18 cellular contexts compared by ENCODE assay signal in the genomic region with DNA sequence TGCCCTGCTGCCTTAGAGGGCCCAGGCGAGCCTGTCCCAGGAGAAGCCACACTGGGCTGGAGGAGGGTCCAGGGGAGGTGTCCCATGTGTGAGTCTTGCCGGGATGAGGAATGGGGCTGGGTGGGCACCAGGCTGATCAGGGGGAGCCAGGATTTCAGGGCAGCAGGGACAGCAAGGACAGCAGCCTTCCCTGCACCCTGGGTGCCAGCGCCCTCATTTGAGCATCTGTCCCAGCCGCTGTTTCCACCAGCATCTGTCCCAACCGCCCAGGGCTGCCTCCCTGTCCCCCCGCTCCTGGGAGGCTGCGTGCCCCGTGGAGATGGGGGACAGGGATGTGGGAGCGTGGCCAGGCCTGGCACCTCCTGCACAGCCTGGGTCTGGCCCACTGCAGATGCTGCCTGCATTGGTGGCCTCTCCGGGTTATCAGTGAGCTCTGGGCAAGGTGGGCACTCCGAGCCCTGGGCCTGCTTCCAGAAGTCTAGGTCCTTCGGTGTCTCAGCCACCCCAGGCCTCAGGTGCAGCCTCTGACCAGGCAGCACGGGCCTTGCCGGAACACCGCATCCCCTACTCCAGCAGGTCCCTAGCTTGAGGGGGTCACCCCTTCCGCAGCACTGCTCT.
DNase-seq lines count a peak whose midpoint lies in the region; ATAC-seq and TF ChIP-seq lines count a peak whose summit lies in the region.
"Had no signal": no experiment of that assay in that cellular context is flagged by ENCODE, and none has a peak within 500 bp of the region (broad histone marks: within the 10 kb centered on the region; RNA-seq: fewer than 3 reads in every experiment).

No MANE protein-coding gene starts in this region.

- H3K9ac ChIP-seq in neuronal stem cell (ENCODE audit: low read depth, low read length, poor library complexity): peak overlapping the region; percentile 44

- no peak overlapping the region for H2AFZ ChIP-seq in neuronal stem cell (ENCODE audit: low read length)

- H2BK5ac ChIP-seq in neuronal stem cell (ENCODE audit: low read length): peak overlapping the region; percentile 39

- no peak overlapping the region for H3K4ac ChIP-seq in neuronal stem cell (ENCODE audit: low read length)

- peak overlapping the region; percentile 71 for H3K23ac ChIP-seq in neuronal stem cell (ENCODE audit: low read depth, low read length, poor library complexity)

- no peak overlapping the region for H2BK120ac ChIP-seq in neuronal stem cell (ENCODE audit: low read depth, low read length)

- TF ChIP-seq POLR2A in vagina (IDR thresholded peaks at IDR 0.05): no peak

- WGBS in neuronal stem cell (ENCODE audit: extremely low coverage in 2 of 2, insufficient read length in 2 of 2, insufficient replicate concordance in 1 of 2), 2 donors: no CpG with 5 or more reads among the region's 16 CpGs

- peak overlapping the region; percentile 82 for H3K14ac ChIP-seq in neuronal stem cell (ENCODE audit: low read length)

- H3K79me1 ChIP-seq in neuronal stem cell (ENCODE audit: low read depth, low read length): peaks cover 6% of the 10 kb centered on the region

- peak overlapping the region; percentile 14 for H2AK5ac ChIP-seq in neuronal stem cell (ENCODE audit: low read depth, low read length)

- H3K27me3 ChIP-seq in right atrium auricular region: no peaks in the 10 kb centered on the region
- peaks cover 0 to 3% (median 0%) of the 10 kb centered on the region in 3 experiments for H3K27me3 ChIP-seq in neuronal stem cell (ENCODE audit: control insufficient read depth in 3 of 3, insufficient read depth in 3 of 3, low read depth in 1 of 3, low read length in 3 of 3)
- no peaks in the 10 kb centered on the region for H3K27me3 ChIP-seq in vagina
- H3K27me3 ChIP-seq: adrenal gland, upper lobe of right lung had no signal

- H2BK12ac ChIP-seq in neuronal stem cell (ENCODE audit: low read length): no peak overlapping the region

- TF ChIP-seq CTCF in right atrium auricular region (IDR thresholded peaks at IDR 0.05): no peak
- no peak for TF ChIP-seq CTCF in coronary artery (IDR thresholded peaks at IDR 0.05)
- TF ChIP-seq CTCF in vagina (IDR thresholded peaks at IDR 0.05): no peak

- intact Hi-C loops in left ventricle myocardium superior (cut with micrococcal nuclease) (no loop called here), vagina (cut with DNase I) (no loop called here)

- DNase-seq in right atrium auricular region (ENCODE audit: low spot score): peak; percentile 40
- no peak for DNase-seq in left ventricle myocardium superior
- DNase-seq in coronary artery (ENCODE audit: low spot score): peak; percentile 36
- no peak for DNase-seq in neuronal stem cell (ENCODE audit: low spot score)
- DNase-seq in vagina (ENCODE audit: extremely low spot score in 2 of 2): peak; percentile 52 to 90
- DNase-seq in activated CD4-positive, alpha-beta T cell treated with anti-CD3 and anti-CD28 coated beads, Interleukin-2, amount 50 U/mL, for 4 hours: no peak
- DNase-seq in NCI-H1694 treated with DMSO at 0.1 percent for 48 hours (lab: John Stamatoyannopoulos, UW): no peak
- DNase-seq: activated CD4-positive, alpha-beta T cell treated with anti-CD3 and anti-CD28 coated beads for 36 hours; activated naive CD4-positive, alpha-beta T cell; NCI-H1417; NCI-H446 treated with DMSO at 0.1 percent for 48 hours; NK-92 treated with Interleukin-12 subunit alpha and Interleukin-12 subunit beta, amount 100 ng/mL, for 24 hours; retina; upper lobe of right lung had no signal

- H3K18ac ChIP-seq in neuronal stem cell (ENCODE audit: low read length): peak overlapping the region; percentile 62

- no peak overlapping the region for H3K4me2 ChIP-seq in neuronal stem cell (ENCODE audit: insufficient read depth, low read length, poor library complexity, severe bottlenecking)

- H3K36me3 ChIP-seq in right atrium auricular region (no peaks in the 10 kb centered on the region), neuronal stem cell (replicated peaks in 1 of 2; ENCODE audit: control insufficient read depth in 2 of 2, insufficient read depth in 2 of 2, low read length in 2 of 2) (no peaks in the 10 kb centered on the region), vagina (no peaks in the 10 kb centered on the region)
- H3K36me3 ChIP-seq: adrenal gland, heart left ventricle, upper lobe of right lung had no signal

- no peak for ATAC-seq in left ventricle myocardium superior
- ATAC-seq in HG03342 (IDR thresholded peaks at IDR 0.05; ENCODE audit: unreplicated experiment): no peak
- ATAC-seq: activated CD4-positive, alpha-beta T cell treated with anti-CD3 and anti-CD28 coated beads for 36 hours; HCT116; heart left ventricle; upper lobe of right lung had no signal

- H3K27ac ChIP-seq in right atrium auricular region: no peak overlapping the region
- H3K27ac ChIP-seq in coronary artery: no peak overlapping the region
- no peak overlapping the region for H3K27ac ChIP-seq in neuronal stem cell (replicated peaks; ENCODE audit: low read length)
- no peak overlapping the region for H3K27ac ChIP-seq in vagina
- H3K27ac ChIP-seq: adrenal gland, heart left ventricle, upper lobe of right lung had no signal

- H3K4me3 ChIP-seq in right atrium auricular region (no peak overlapping the region), coronary artery (no peak overlapping the region), neuronal stem cell (ENCODE audit: low read length in 2 of 2) (no peak overlapping the region), vagina (no peak overlapping the region)
- H3K4me3 ChIP-seq: adrenal gland, heart left ventricle, upper lobe of right lung had no signal

- no peak overlapping the region for H2BK15ac ChIP-seq in neuronal stem cell (ENCODE audit: low read length)

- H3K4me1 ChIP-seq in right atrium auricular region (no peaks in the 10 kb centered on the region), neuronal stem cell (ENCODE audit: control insufficient read depth in 2 of 2, insufficient read depth in 1 of 2, low read depth in 1 of 2, low read length in 2 of 2) (peaks cover 0 to 2% of the 10 kb centered on the region in 2 donors), vagina (no peaks in the 10 kb centered on the region)
- H3K4me1 ChIP-seq: adrenal gland, heart left ventricle, upper lobe of right lung had no signal

- H3K9me3 ChIP-seq in right atrium auricular region (no peaks in the 10 kb centered on the region), neuronal stem cell (replicated peaks in 1 of 2; ENCODE audit: control insufficient read depth in 2 of 2, insufficient read depth in 1 of 2, low read depth in 1 of 2, low read length in 2 of 2) (peaks cover 0 to 2% of the 10 kb centered on the region in 2 donors), vagina (no peaks in the 10 kb centered on the region)
- H3K9me3 ChIP-seq: adrenal gland, heart left ventricle, upper lobe of right lung had no signal

- H4K91ac ChIP-seq in neuronal stem cell (ENCODE audit: low read depth, low read length, poor library complexity): no peak overlapping the region

- H4K8ac ChIP-seq in neuronal stem cell (ENCODE audit: low read depth, low read length): no peak overlapping the region

Comparison
In these comparisons a context has a peak if more than half of its experiments do, and no peak if none do; other contexts are left out.
1. DNase-seq: peak in right atrium auricular region (single experiment), coronary artery (single experiment) and vagina (2 of 2); none in left ventricle myocardium superior (single experiment), neuronal stem cell (single experiment), activated CD4-positive, alpha-beta T cell treated with anti-CD3 and anti-CD28 coated beads, Interleukin-2, amount 50 U/mL, for 4 hours (0 of 2) and NCI-H1694 treated with DMSO at 0.1 percent for 48 hours (single experiment).